8 cellular contexts compared by ENCODE assay signal in genomic region chr19:40717880-40718773, GRCh38. TPM values are rescaled to one million over a fixed set of nuclear protein-coding genes. Genes with fewer than 3 reads are reported as not detected.
A peak's percentile ranks its signal among the peaks of the same experiment; 100 is the strongest.
DNase-seq lines count a peak whose midpoint lies in the region; ATAC-seq and TF ChIP-seq lines count a peak whose summit lies in the region.

No MANE protein-coding gene starts in this region.

- H3K27ac ChIP-seq in adrenal gland: peak overlapping the region; percentile 92 to 97 (median 95)
- H3K27ac ChIP-seq in iPS-20b (ENCODE audit: low read length): no peak overlapping the region

- H3K4me1 ChIP-seq in adrenal gland (replicated peaks in 1 of 2) (peaks cover 61 to 62% of the 10 kb centered on the region in 2 donors), iPS-20b (ENCODE audit: insufficient read depth, low read length) (peaks cover 19% of the 10 kb centered on the region; the same call in 1 of the 2 replicates)

- intact Hi-C loops in Right ventricle myocardium inferior (cut with DNase I) (loop anchor here (2.0 to 10.0 kb wide), 4 partner anchors 33 to 293 kb away; partner anchors contain the start of genes ACTMAP, EGLN2, LTBP4 and SERTAD1), cardiac septum (cut with DNase I) (loop anchor here (5.0 to 10.0 kb wide), 3 partner anchors 116 to 1303 kb away; partner anchors contain the start of genes LTBP4, PLEKHG2 and SERTAD3), adrenal gland (cut with DNase I) (no loop called here)

- H3K4me3 ChIP-seq in adrenal gland (peak overlapping the region; percentile 29 to 72 (median 40)), iPS-20b (ENCODE audit: low read length) (peak overlapping the region; percentile 93)

- peaks cover 15 to 19% of the 10 kb centered on the region in 2 donors for H3K36me3 Mint-ChIP-seq in stimulated activated naive B cell treated with anti-CD40 and anti-IgM and Interleukin-4, amounts not matched to agents 10 μg/mL and 1 μg/mL and 100 μg/mL, for 72 hours

- H3K27me3 ChIP-seq in adrenal gland: no peaks in the 10 kb centered on the region
- no peaks in the 10 kb centered on the region for H3K27me3 ChIP-seq in iPS-20b (ENCODE audit: insufficient read depth, low read length)

- H3K36me3 ChIP-seq in adrenal gland (replicated peaks in 1 of 2) (peaks cover 0 to 2% of the 10 kb centered on the region in 2 donors), iPS-20b (ENCODE audit: insufficient read depth, low read depth, low read length) (peaks cover 2% of the 10 kb centered on the region)

- DNase-seq in Right ventricle myocardium inferior (ENCODE audit: missing footprints) (peak; percentile 74), cardiac septum (ENCODE audit: low spot score) (no peak), adrenal gland (peak; percentile 54 to 71 (median 64)), iPS-NIHi11 (ENCODE audit: low spot score) (no peak), DMS153 treated with DMSO at 0.1 percent for 48 hours (lab: John Stamatoyannopoulos, UW; ENCODE audit: unreplicated experiment) (no peak), NCI-H1694 treated with DMSO at 0.1 percent for 48 hours (lab: John Stamatoyannopoulos, UW) (no peak)
- no peak for DNase-seq in stimulated activated naive B cell treated with anti-CD40 and anti-IgM and Interleukin-4, amounts not matched to agents 10 μg/mL and 1 μg/mL and 100 μg/mL, for 72 hours

- H3K9me3 ChIP-seq in adrenal gland (replicated peaks in 1 of 3): no peaks in the 10 kb centered on the region
- H3K9me3 ChIP-seq in iPS-20b (ENCODE audit: insufficient read depth, low read depth, low read length): no peaks in the 10 kb centered on the region

- H3K27ac Mint-ChIP-seq in stimulated activated naive B cell treated with anti-CD40 and anti-IgM and Interleukin-4, amounts not matched to agents 10 μg/mL and 1 μg/mL and 100 μg/mL, for 72 hours: peak overlapping the region; percentile 88

- ATAC-seq in Right ventricle myocardium inferior: no peak
- no peak for ATAC-seq in stimulated activated naive B cell treated with anti-CD40 and anti-IgM and Interleukin-4, amounts not matched to agents 10 μg/mL and 1 μg/mL and 100 μg/mL, for 72 hours (replicated peaks)

- no peak for TF ChIP-seq POLR2A in adrenal gland (IDR thresholded peaks at IDR 0.05)

- peaks cover 41 to 76% of the 10 kb centered on the region in 2 donors for H3K4me1 Mint-ChIP-seq in stimulated activated naive B cell treated with anti-CD40 and anti-IgM and Interleukin-4, amounts not matched to agents 10 μg/mL and 1 μg/mL and 100 μg/mL, for 72 hours

- H3K9ac ChIP-seq in iPS-20b (ENCODE audit: low read depth, low read length): peak overlapping the region; percentile 88

- 13 to 28% (median 27%) methylated on average over 16 to 20 of the region's 20 CpGs for WGBS in adrenal gland, 4 donors

- H3K9me3 Mint-ChIP-seq in stimulated activated naive B cell treated with anti-CD40 and anti-IgM and Interleukin-4, amounts not matched to agents 10 μg/mL and 1 μg/mL and 100 μg/mL, for 72 hours: no peaks in the 10 kb centered on the region

- H3K27me3 Mint-ChIP-seq in stimulated activated naive B cell treated with anti-CD40 and anti-IgM and Interleukin-4, amounts not matched to agents 10 μg/mL and 1 μg/mL and 100 μg/mL, for 72 hours: no peaks in the 10 kb centered on the region

- no peak for TF ChIP-seq CTCF in adrenal gland (IDR thresholded peaks at IDR 0.05)

- H3K4me3 Mint-ChIP-seq in stimulated activated naive B cell treated with anti-CD40 and anti-IgM and Interleukin-4, amounts not matched to agents 10 μg/mL and 1 μg/mL and 100 μg/mL, for 72 hours: peak overlapping the region; percentile 81 to 94

RNA-seq across cellular contexts. Expression of gene ITPKC, which starts 1.2 kb away (rescaled TPM):
- 12.6 TPM for total RNA-seq in Right ventricle myocardium inferior
- total RNA-seq in cardiac septum: 10.0 TPM
- total RNA-seq in adrenal gland: 10 to 100 TPM; 14.9 to 36.1 (median 22.5) TPM
- 10 to 100 TPM in 2 of 3 donors, 1 to 10 TPM in 1; 7.8 to 27.6 (median 24.9) TPM for polyA plus RNA-seq in adrenal gland

RNA-seq across cellular contexts. Expression of gene COQ8B, which starts 1.4 kb away (rescaled TPM):
- total RNA-seq in Right ventricle myocardium inferior (37.4 TPM), cardiac septum (18.1 TPM), adrenal gland (10 to 100 TPM; 21.6 to 80.4 (median 51.9) TPM)
- 10 to 100 TPM; 13.7 to 69.3 (median 36.9) TPM for polyA plus RNA-seq in adrenal gland

RNA-seq across cellular contexts. Expression of gene NUMBL, which starts 27.7 kb away (rescaled TPM):
- total RNA-seq in Right ventricle myocardium inferior (16.8 TPM), cardiac septum (20.7 TPM), adrenal gland (10 to 100 TPM in 7 of 8 donors, 1 to 10 TPM in 1; 9.1 to 53.5 (median 31.6) TPM)
- polyA plus RNA-seq in adrenal gland: 10 to 100 TPM in 2 of 3 donors, 1 to 10 TPM in 1; 3.2 to 60.6 (median 29.7) TPM

RNA-seq across cellular contexts. Expression of gene ACTMAP, which starts 32.1 kb away (rescaled TPM):
- 6.4 TPM for total RNA-seq in Right ventricle myocardium inferior
- total RNA-seq in cardiac septum: 9.2 TPM
- 10 to 100 TPM in 5 of 8 donors, 1 to 10 TPM in 3; 5.9 to 17.5 (median 12.2) TPM for total RNA-seq in adrenal gland
- 10 to 100 TPM in 2 of 3 donors, 1 to 10 TPM in 1; 7.9 to 28.0 (median 18.6) TPM for polyA plus RNA-seq in adrenal gland

RNA-seq across cellular contexts. Expression of gene SNRPA, which starts 32.9 kb away (rescaled TPM):
- total RNA-seq in Right ventricle myocardium inferior (32.4 TPM), cardiac septum (32.9 TPM), adrenal gland (10 to 100 TPM; 18.5 to 91.3 (median 57.3) TPM)
- polyA plus RNA-seq in adrenal gland: 100 to 1,000 TPM in 2 of 3 donors, 10 to 100 TPM in 1; 92.1 to 176 (median 164) TPM

Comparison
In these comparisons a context has a peak if more than half of its experiments do, and no peak if none do; other contexts are left out.
1. DNase-seq: peak in Right ventricle myocardium inferior (single experiment) and adrenal gland (7 of 7); none in cardiac septum (single experiment), stimulated activated naive B cell treated with anti-CD40 and anti-IgM and Interleukin-4, amounts not matched to agents 10 μg/mL and 1 μg/mL and 100 μg/mL, for 72 hours (single experiment), iPS-NIHi11 (single experiment), DMS153 treated with DMSO at 0.1 percent for 48 hours (single experiment) and NCI-H1694 treated with DMSO at 0.1 percent for 48 hours (single experiment).
2. intact Hi-C loops: an anchor here in Right ventricle myocardium inferior (2.0 to 10.0 kb wide) and cardiac septum (5.0 to 10.0 kb wide); none called in adrenal gland.